ENCODE assay signal across 1 cellular context in genomic region chr6:45388328-45388727, GRCh38.
TF ChIP-seq lines count a peak whose summit lies in the region.

No MANE protein-coding gene starts in this region.

TF ChIP-seq in K562, 482 proteins besides CTCF, POLR2A, EP300 and RAD21:
- TF ChIP-seq HMBOX1 (IDR thresholded peaks at IDR 0.05): peak; percentile 52; the same call in 1 of the 2 replicates
- no peak for TF ChIP-seq FOXK1 (CRISPR knock-in tag; IDR thresholded peaks at IDR 0.05; ENCODE audit: borderline replicate concordance)
- TF ChIP-seq ZBED1 (IDR thresholded peaks at IDR 0.05): no peak
- TF ChIP-seq ZFP36 (IDR thresholded peaks at IDR 0.05; ENCODE audit: low read depth, low read length, partially characterized antibody): no peak
- no peak for TF ChIP-seq FOS (IDR thresholded peaks at IDR 0.05; ENCODE audit: extremely low read depth, insufficient read length)
- TF ChIP-seq SETDB1 (IDR thresholded peaks at IDR 0.05; ENCODE audit: low read length): no peak
